In genomic region chrX:106606583-106606982, GRCh38 we compare ENCODE assay signal across 1 cellular context.
TF ChIP-seq lines count a peak whose summit lies in the region.

No MANE protein-coding gene starts in this region.

TF ChIP-seq in HepG2, 621 proteins besides CTCF, POLR2A, EP300 and RAD21 (continued from another document):
- no peak for TF ChIP-seq SNAPC4 (CRISPR knock-in tag; IDR thresholded peaks at IDR 0.05)
- no peak for TF ChIP-seq ZNF12 (CRISPR knock-in tag; IDR thresholded peaks at IDR 0.05)
- no peak for TF ChIP-seq ARID3A (IDR thresholded peaks at IDR 0.05; ENCODE audit: low read depth, low read length)
- TF ChIP-seq TOE1 (CRISPR knock-in tag; IDR thresholded peaks at IDR 0.05): no peak
- no peak for TF ChIP-seq PLRG1 (conservative IDR thresholded peaks at IDR 0.05)
- TF ChIP-seq ZNF510 (CRISPR knock-in tag; IDR thresholded peaks at IDR 0.05; ENCODE audit: low read depth): no peak
- TF ChIP-seq HMG20A (CRISPR knock-in tag; IDR thresholded peaks at IDR 0.05; ENCODE audit: borderline replicate concordance): no peak
